30 cellular contexts compared by ENCODE assay signal in the genomic region with DNA sequence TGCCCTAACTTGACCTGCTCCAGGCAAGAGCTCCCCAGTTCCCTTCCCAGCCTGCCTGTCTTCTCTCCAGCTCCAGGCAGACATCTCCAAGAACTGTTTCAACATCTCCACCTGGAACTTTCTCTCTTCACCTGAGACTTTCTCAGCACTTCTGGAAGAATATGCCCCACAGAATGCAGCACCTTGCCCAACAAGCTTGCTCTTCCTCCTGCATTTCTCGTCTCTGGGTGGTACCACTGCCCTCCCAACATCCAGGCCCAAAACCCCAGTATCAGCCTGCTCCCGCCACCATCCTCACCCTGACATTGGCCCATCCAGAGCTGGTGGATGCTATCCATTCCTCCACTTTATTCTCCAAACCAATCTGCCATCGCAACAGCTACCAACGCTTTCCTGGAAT. TPM values are rescaled to one million over a fixed set of nuclear protein-coding genes. Genes with fewer than 3 reads are reported as not detected.
DNase-seq lines count a peak whose midpoint lies in the region; ATAC-seq, FAIRE-seq and TF ChIP-seq lines count a peak whose summit lies in the region.
"Had no signal": no experiment of that assay in that cellular context is flagged by ENCODE, and none has a peak within 500 bp of the region (broad histone marks: within the 10 kb centered on the region; RNA-seq: fewer than 3 reads in every experiment).

No MANE protein-coding gene starts in this region.

- H3K9me3 ChIP-seq in tibial artery (no peaks in the 10 kb centered on the region), psoas muscle (no peaks in the 10 kb centered on the region)
- H3K9me3 ChIP-seq: breast epithelium, left ventricle myocardium inferior, SK-N-SH, stomach had no signal

- no peak overlapping the region for H3K4me3 Mint-ChIP-seq in activated CD4-positive, alpha-beta T cell treated with anti-CD3 and anti-CD28 coated beads for 36 hours
- H3K4me3 Mint-ChIP-seq in T-cell (no peak overlapping the region), immature natural killer cell (no peak overlapping the region)
- H3K4me3 Mint-ChIP-seq: activated naive CD4-positive, alpha-beta T cell treated with anti-CD3 and anti-CD28 coated beads for 36 hours had no signal

- H3K27me3 Mint-ChIP-seq in activated CD4-positive, alpha-beta T cell treated with anti-CD3 and anti-CD28 coated beads for 36 hours, result no peaks in the 10 kb centered on the region
- H3K27me3 Mint-ChIP-seq in T-cell, result no peaks in the 10 kb centered on the region
- peaks cover 3 to 10% (median 8%) of the 10 kb centered on the region in 3 donors for H3K27me3 Mint-ChIP-seq in immature natural killer cell (ENCODE audit: low read depth in 3 of 3)
- H3K27me3 Mint-ChIP-seq: CD8-positive, alpha-beta memory T cell had no signal

- H3K36me3 ChIP-seq in tibial artery (peaks cover 0 to 7% (median 0%) of the 10 kb centered on the region in 3 donors), psoas muscle (ENCODE audit: insufficient read depth in 1 of 2, low read depth in 1 of 2) (peaks cover 0 to 3% of the 10 kb centered on the region in 2 donors)
- H3K36me3 ChIP-seq: breast epithelium, stomach had no signal

- no peaks in the 10 kb centered on the region for H3K9me3 Mint-ChIP-seq in activated CD4-positive, alpha-beta T cell treated with anti-CD3 and anti-CD28 coated beads for 36 hours (ENCODE audit: low read depth)
- no peaks in the 10 kb centered on the region for H3K9me3 Mint-ChIP-seq in T-cell
- no peaks in the 10 kb centered on the region for H3K9me3 Mint-ChIP-seq in immature natural killer cell
- H3K9me3 Mint-ChIP-seq: activated naive CD4-positive, alpha-beta T cell treated with anti-CD3 and anti-CD28 coated beads for 36 hours had no signal

- no peak for DNase-seq in activated CD4-positive, alpha-beta T cell treated with anti-CD3 and anti-CD28 coated beads for 36 hours
- no peak for DNase-seq in activated CD4-positive, alpha-beta T cell treated with anti-CD3 and anti-CD28 coated beads, Interleukin-2, amount 50 U/mL, for 48 hours
- DNase-seq in GM12891 (ENCODE audit: insufficient read length, low spot score) (no peak), T-cell (no peak), immature natural killer cell (no peak), NCI-H1048 (lab: John Stamatoyannopoulos, UW) (no peak), tibial artery (no peak), psoas muscle (no peak)
- DNase-seq: activated CD8-positive, alpha-beta memory T cell treated with anti-CD3 and anti-CD28 coated beads for 24 hours; activated naive CD4-positive, alpha-beta T cell treated with anti-CD3 and anti-CD28 coated beads for 36 hours; activated T-cell treated with anti-CD3 and anti-CD28 coated beads, Interleukin-2, amount 50 U/mL, for 1 hour; amygdala; CD8-positive, alpha-beta memory T cell; DMS153; effector CD8-positive, alpha-beta T cell; H7; islet precursor cell; KG1; left ventricle myocardium inferior; NCI-H1436; NCI-H2081 treated with DMSO at 0.1 percent for 48 hours; NCI-H345; nucleus accumbens; SK-N-SH; stimulated activated CD4-positive, alpha-beta T cell treated with anti-CD3 and anti-CD28 coated beads, Interleukin-15, amount 100 ng/mL, for 24 hours; stomach had no signal

- no peak overlapping the region for H3K27ac ChIP-seq in tibial artery
- H3K27ac ChIP-seq in psoas muscle, result no peak overlapping the region
- H3K27ac ChIP-seq: breast epithelium, left ventricle myocardium inferior, RWPE1, stomach had no signal

- no peaks in the 10 kb centered on the region for H3K27me3 ChIP-seq in tibial artery
- no peaks in the 10 kb centered on the region for H3K27me3 ChIP-seq in psoas muscle (ENCODE audit: insufficient read depth in 3 of 3, low read length in 2 of 3)
- H3K27me3 ChIP-seq: breast epithelium, stomach had no signal

- no peak for ATAC-seq in activated CD4-positive, alpha-beta T cell treated with anti-CD3 and anti-CD28 coated beads for 36 hours
- ATAC-seq in T-cell (replicated peaks in 1 of 4), result no peak
- no peak for ATAC-seq in psoas muscle

- CTCF ChIA-PET in activated CD4-positive, alpha-beta T cell treated with anti-CD3 and anti-CD28 coated beads for 36 hours (lab: Charles Lee), result interaction anchor here (0.7 to 1.6 kb wide), 5 partner anchors 9 to 218 kb away, joined by 3 to 9 read pairs (median 4); no protein-coding TSS in a partner anchor
- CTCF ChIA-PET in T-cell (lab: Charles Lee), result interaction anchor here in 1 of 2 donors (0.8 to 1.0 kb wide), 2 partner anchors 8 to 29 kb away, joined by 3 read pairs; no protein-coding TSS in a partner anchor

- H3K4me1 ChIP-seq in tibial artery (peaks cover 0 to 29% (median 4%) of the 10 kb centered on the region in 4 donors), psoas muscle (peaks cover 20% of the 10 kb centered on the region)
- H3K4me1 ChIP-seq: breast epithelium had no signal

- peak overlapping the region; percentile 52 for H3K27ac Mint-ChIP-seq in activated CD4-positive, alpha-beta T cell treated with anti-CD3 and anti-CD28 coated beads for 36 hours
- peak overlapping the region; percentile 3 to 18 for H3K27ac Mint-ChIP-seq in T-cell
- H3K27ac Mint-ChIP-seq in immature natural killer cell, result peak overlapping the region in 4 of 6 donors; percentile 14 to 56 (median 41)
- H3K27ac Mint-ChIP-seq: activated naive CD4-positive, alpha-beta T cell treated with anti-CD3 and anti-CD28 coated beads for 36 hours had no signal

- H3K4me1 Mint-ChIP-seq in activated CD4-positive, alpha-beta T cell treated with anti-CD3 and anti-CD28 coated beads for 36 hours, result peaks cover 70% of the 10 kb centered on the region
- H3K4me1 Mint-ChIP-seq in T-cell (peaks cover 68 to 76% (median 73%) of the 10 kb centered on the region in 3 donors), immature natural killer cell (peaks cover 77 to 91% of the 10 kb centered on the region in 2 donors)

- peak; percentile 9 for FAIRE-seq in GM12891 (lab: Jason Lieb, UNC)
- FAIRE-seq: colon had no signal

- WGBS in psoas muscle, 3 donors, result 81 to 99% (median 96%) methylated on average over 4 of the region's 4 CpGs

- H3K4me3 ChIP-seq in tibial artery (no peak overlapping the region), psoas muscle (no peak overlapping the region)
- H3K4me3 ChIP-seq: breast epithelium, left ventricle myocardium inferior, stomach had no signal

- POLR2A ChIA-PET in activated CD4-positive, alpha-beta T cell treated with anti-CD3 and anti-CD28 coated beads for 36 hours (lab: Charles Lee), result interaction anchor here (0.6 to 1.2 kb wide), 3 partner anchors 9 to 28 kb away, joined by 3 to 4 read pairs (median 3); no protein-coding TSS in a partner anchor
- POLR2A ChIA-PET in T-cell (lab: Charles Lee), result interaction anchor here in 1 of 2 donors (1.3 kb wide), 1 partner anchor 13 kb away, joined by 3 read pairs; no protein-coding TSS in a partner anchor

- intact Hi-C loops in activated CD4-positive, alpha-beta T cell treated with anti-CD3 and anti-CD28 coated beads for 36 hours (cut with DNase I, micrococcal nuclease), result no loop called here
- intact Hi-C loops in tibial artery (cut with DNase I; ENCODE audit: low total_unique reads) (no loop called here), psoas muscle (cut with DNase I) (loop anchor here in 1 of 2 donors (5.0 kb wide), 1 partner anchor 57 kb away; no protein-coding TSS in a partner anchor)

- TF ChIP-seq CTCF in tibial artery (IDR thresholded peaks at IDR 0.05) (no peak), psoas muscle (IDR thresholded peaks at IDR 0.05) (no peak)

- peaks cover 62% of the 10 kb centered on the region for H3K36me3 Mint-ChIP-seq in activated CD4-positive, alpha-beta T cell treated with anti-CD3 and anti-CD28 coated beads for 36 hours (ENCODE audit: low read depth)
- H3K36me3 Mint-ChIP-seq in T-cell, result peaks cover 44% of the 10 kb centered on the region
- peaks cover 6 to 19% (median 14%) of the 10 kb centered on the region in 3 donors for H3K36me3 Mint-ChIP-seq in immature natural killer cell

- no peak; the same call in 1 of the 2 replicates for TF ChIP-seq POLR2A in GM12891 (IDR thresholded peaks at IDR 0.05; ENCODE audit: low read depth, low read length)

TF ChIP-seq in GM12891, 5 proteins besides CTCF, POLR2A, EP300 and RAD21:
- TF ChIP-seq POLR2AphosphoS5 (IDR thresholded peaks at IDR 0.05; ENCODE audit: low read depth, low read length) (peak; percentile 78), SPI1 (IDR thresholded peaks at IDR 0.05; ENCODE audit: low read depth, low read length) (no peak)

RNA-seq across cellular contexts. Expression of gene RFTN1, which starts 8.8 kb away (rescaled TPM):
- total RNA-seq in activated CD4-positive, alpha-beta T cell treated with anti-CD3 and anti-CD28 coated beads for 36 hours, result 100 to 1,000 TPM; 101 to 113 TPM
- polyA plus RNA-seq in GM12891 (2012; ENCODE audit: low read depth, missing spikeins), result 168 TPM
- total RNA-seq in T-cell, result 10 to 100 TPM; 55.5 to 73.4 (median 70.7) TPM
- 100 to 1,000 TPM in 2 of 3 donors, 10 to 100 TPM in 1; 96.5 to 194 (median 109) TPM for polyA plus RNA-seq in immature natural killer cell
- total RNA-seq in psoas muscle, result 10 to 100 TPM; 11.5 to 21.8 (median 16.8) TPM
- 10 to 100 TPM in 2 of 3 donors, 1 to 10 TPM in 1; 9.1 to 33.1 (median 14.9) TPM for polyA plus RNA-seq in psoas muscle
- total RNA-seq: HT-29 had no signal
